Comparison of ENCODE assay signal across 24 cellular contexts in genomic region chr7:76129836-76130235, GRCh38.
"Had no signal": no experiment of that assay in that cellular context is flagged by ENCODE, and none has a peak within 500 bp of the region (broad histone marks: within the 10 kb centered on the region; RNA-seq: fewer than 3 reads in every experiment).

No MANE protein-coding gene starts in this region.

- H3K4me1 ChIP-seq: left lung, lower lobe of right lung, pancreas, prostate gland, suprapubic skin, tibial artery, upper lobe of right lung had no signal

- H3K36me3 Mint-ChIP-seq: immature natural killer cell; naive thymus-derived CD4-positive, alpha-beta T cell; natural killer cell treated with Interleukin-12 subunit alpha and Interleukin-12 subunit beta and Interleukin-15 and Interleukin-18, amount 100 ng/mL, for 72 hours; stimulated activated effector memory CD8-positive, alpha-beta T cell treated with anti-CD3 and anti-CD28 coated beads, Interleukin-12 subunit alpha, Interleukin-12 subunit beta, amount 100 ng/mL, for 72 hours had no signal

- H3K9me3 Mint-ChIP-seq: natural killer cell treated with Interleukin-12 subunit alpha and Interleukin-12 subunit beta and Interleukin-15 and Interleukin-18, amount 100 ng/mL, for 72 hours; stimulated activated effector memory CD8-positive, alpha-beta T cell treated with anti-CD3 and anti-CD28 coated beads, Interleukin-12 subunit alpha, Interleukin-12 subunit beta, amount 100 ng/mL, for 72 hours; stimulated activated naive CD8-positive, alpha-beta T cell treated with anti-CD3 and anti-CD28 coated beads, Interleukin-15, Interleukin-2, amounts not matched to agents 100 ng/mL and 50 ng/mL, for 24 hours had no signal

- DNase-seq: hypothalamus; immature natural killer cell; kidney; left colon; left lung; lower lobe of right lung; midbrain; mucosa of descending colon; posterior cingulate gyrus; retina; right cardiac atrium; spleen; stimulated activated CD4-positive, alpha-beta T cell treated with anti-CD3 and anti-CD28 coated beads, Interleukin-4, amount 100 ng/mL, for 24 hours; tibial artery; upper lobe of right lung had no signal

- H3K27me3 Mint-ChIP-seq: naive thymus-derived CD4-positive, alpha-beta T cell; natural killer cell treated with Interleukin-12 subunit alpha and Interleukin-12 subunit beta and Interleukin-15 and Interleukin-18, amount 100 ng/mL, for 72 hours; stimulated activated naive CD8-positive, alpha-beta T cell treated with anti-CD3 and anti-CD28 coated beads, Interleukin-15, Interleukin-2, amounts not matched to agents 100 ng/mL and 50 ng/mL, for 24 hours had no signal

- H3K27me3 ChIP-seq: left lung, pancreas, spleen, suprapubic skin had no signal

- H3K4me3 Mint-ChIP-seq: naive thymus-derived CD4-positive, alpha-beta T cell; natural killer cell treated with Interleukin-12 subunit alpha and Interleukin-12 subunit beta and Interleukin-15 and Interleukin-18, amount 100 ng/mL, for 72 hours; stimulated activated effector memory CD8-positive, alpha-beta T cell treated with anti-CD3 and anti-CD28 coated beads, Interleukin-12 subunit alpha, Interleukin-12 subunit beta, amount 100 ng/mL, for 72 hours; stimulated activated naive CD8-positive, alpha-beta T cell treated with anti-CD3 and anti-CD28 coated beads, Interleukin-15, Interleukin-2, amounts not matched to agents 100 ng/mL and 50 ng/mL, for 24 hours had no signal

- H3K4me3 ChIP-seq: left lung, lower lobe of right lung, mucosa of descending colon, pancreas, prostate gland, skin epidermis, spleen, suprapubic skin, thoracic aorta, tibial artery, upper lobe of right lung had no signal

- H3K27ac Mint-ChIP-seq: natural killer cell treated with Interleukin-12 subunit alpha and Interleukin-12 subunit beta and Interleukin-15 and Interleukin-18, amount 100 ng/mL, for 72 hours; stimulated activated effector memory CD8-positive, alpha-beta T cell treated with anti-CD3 and anti-CD28 coated beads, Interleukin-12 subunit alpha, Interleukin-12 subunit beta, amount 100 ng/mL, for 72 hours; stimulated activated naive CD8-positive, alpha-beta T cell treated with anti-CD3 and anti-CD28 coated beads, Interleukin-15, Interleukin-2, amounts not matched to agents 100 ng/mL and 50 ng/mL, for 24 hours had no signal

- H3K9me3 ChIP-seq: left lung, lower lobe of right lung, mucosa of descending colon, pancreas, prostate gland, spleen, suprapubic skin, thoracic aorta, tibial artery, upper lobe of right lung had no signal

- ATAC-seq: natural killer cell treated with Interleukin-12 subunit alpha and Interleukin-12 subunit beta and Interleukin-15 and Interleukin-18, amount 100 ng/mL, for 72 hours had no signal

- H3K27ac ChIP-seq: left lung, lower lobe of right lung, pancreas, prostate gland, skin epidermis, spleen, suprapubic skin, thoracic aorta, tibial artery, upper lobe of right lung had no signal

- H3K36me3 ChIP-seq: left lung, lower lobe of right lung, pancreas, prostate gland, spleen, suprapubic skin, thoracic aorta, tibial artery, upper lobe of right lung had no signal
